In the genomic region with DNA sequence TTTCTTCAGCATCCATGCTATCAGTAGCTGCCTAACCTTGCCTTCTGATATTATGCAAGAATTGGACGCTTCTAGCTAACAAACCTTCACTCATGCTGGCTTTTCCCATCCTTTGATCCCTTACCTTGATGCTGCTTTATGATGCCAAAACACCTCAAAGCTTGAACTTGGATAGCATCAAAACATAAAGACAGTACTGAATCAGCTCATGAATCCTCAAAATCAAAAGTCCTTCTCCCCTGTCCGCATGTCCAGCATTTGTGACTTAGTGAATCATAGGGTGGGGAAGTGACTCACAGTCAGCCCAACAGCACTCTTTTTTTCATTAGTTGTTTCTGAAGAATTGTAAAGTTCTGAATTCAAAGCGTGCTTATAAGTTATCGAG, we compare ENCODE assay signal across 11 cellular contexts.
A peak's percentile ranks its signal among the peaks of the same experiment; 100 is the strongest.
DNase-seq lines count a peak whose midpoint lies in the region; ATAC-seq and TF ChIP-seq lines count a peak whose summit lies in the region.
"Had no signal": no experiment of that assay in that cellular context is flagged by ENCODE, and none has a peak within 500 bp of the region (broad histone marks: within the 10 kb centered on the region; RNA-seq: fewer than 3 reads in every experiment).

No MANE protein-coding gene starts in this region.

- H3K4me1 Mint-ChIP-seq in CD4-positive, alpha-beta T cell (ENCODE audit: low read depth) = no peaks in the 10 kb centered on the region
- H3K4me1 Mint-ChIP-seq: nephron had no signal

- no peak overlapping the region for H3K4me3 ChIP-seq in AG10803 (ENCODE audit: low read length)
- peak overlapping the region; percentile 35; the same call in 1 of the 2 replicates for H3K4me3 ChIP-seq in IMR-90 (ENCODE audit: insufficient read depth, low read depth, low read length)

- no peaks in the 10 kb centered on the region for H4K20me1 ChIP-seq in IMR-90 (ENCODE audit: insufficient read depth, low read length)

- peak overlapping the region; percentile 35 for H2AK9ac ChIP-seq in IMR-90 (replicated peaks; ENCODE audit: low read depth, low read length, poor library complexity)

- POLR2A ChIA-PET in IMR-90 (lab: Charles Lee; ENCODE audit: unreplicated experiment) = no interaction called here
- POLR2A ChIA-PET in CD4-positive, alpha-beta T cell (lab: Charles Lee) = no interaction called here

- H2AFZ ChIP-seq in IMR-90 (replicated peaks; ENCODE audit: low read length, poor library complexity) = peak overlapping the region; percentile 71

- H2AK5ac ChIP-seq in IMR-90 (ENCODE audit: low read depth, low read length) = peak overlapping the region; percentile 87; the same call in 1 of the 2 replicates

- H3K14ac ChIP-seq in IMR-90 (replicated peaks; ENCODE audit: low read depth, low read length) = peak overlapping the region; percentile 95

- H3K9me3 Mint-ChIP-seq in CD4-positive, alpha-beta T cell = no peaks in the 10 kb centered on the region
- H3K9me3 Mint-ChIP-seq: nephron had no signal

- H3K56ac ChIP-seq in IMR-90 (ENCODE audit: extremely low read depth, insufficient read depth, low read length) = peak overlapping the region; percentile 95

- H4K8ac ChIP-seq in IMR-90 (ENCODE audit: low read depth in 2 of 2, low read length in 2 of 2) = peak overlapping the region; percentile 86 to 98

- no peaks in the 10 kb centered on the region for H3K36me3 ChIP-seq in IMR-90 (ENCODE audit: control insufficient read depth, insufficient read depth, low read length)

- H3K36me3 Mint-ChIP-seq in CD4-positive, alpha-beta T cell (ENCODE audit: low read depth) = no peaks in the 10 kb centered on the region

- H2BK5ac ChIP-seq in IMR-90 (ENCODE audit: low read depth, low read length, poor library complexity, severe bottlenecking) = peak overlapping the region; percentile 99

- no peaks in the 10 kb centered on the region for H3K9me3 ChIP-seq in IMR-90 (ENCODE audit: control insufficient read depth, insufficient read depth, low read length)
- H3K9me3 ChIP-seq in CD4-positive, alpha-beta T cell (ENCODE audit: control insufficient read depth, low read length) = no peaks in the 10 kb centered on the region

- H2BK20ac ChIP-seq in IMR-90 (ENCODE audit: low read depth, low read length) = peak overlapping the region; percentile 100

- DNase-seq in AG10803 (ENCODE audit: low read depth) = peak; percentile 64
- peak; percentile 86 for DNase-seq in IMR-90
- DNase-seq in astrocyte of the hippocampus (ENCODE audit: low read depth, low spot score) = peak; percentile 73
- peak; percentile 78 for DNase-seq in kidney tubule cell (ENCODE audit: low spot score)
- DNase-seq in NCI-H1694 treated with DMSO at 0.1 percent for 48 hours (lab: John Stamatoyannopoulos, UW) = no peak
- DNase-seq in CD4-positive, alpha-beta T cell = no peak
- DNase-seq in DMS 273 treated with DMSO at 0.1 percent for 48 hours (lab: John Stamatoyannopoulos, UW) = no peak
- DNase-seq in NCI-H1092 (lab: John Stamatoyannopoulos, UW) = no peak
- DNase-seq: activated gamma-delta T cell treated with Interleukin-2 at 50 U/mL for 16 hours, MM.1S had no signal

- in situ Hi-C loops in IMR-90 (cut with MboI; ENCODE audit: low sequenced_read_pairs) = no loop called here

- intact Hi-C loops in IMR-90 (cut with micrococcal nuclease) = no loop called here
- intact Hi-C loops in CD4-positive, alpha-beta T cell (cut with DNase I, micrococcal nuclease) = no loop called here

- CTCF ChIA-PET in IMR-90 (lab: Yijun Ruan, JAX) = no interaction called here
- CTCF ChIA-PET in CD4-positive, alpha-beta T cell (lab: Charles Lee) = no interaction called here

- H3K79me1 ChIP-seq in IMR-90 (ENCODE audit: low read depth in 1 of 2, low read length in 2 of 2) = peaks cover 0 to 20% of the 10 kb centered on the region in 2 experiments; a peak in 1 of 4 replicates

- no peak for TF ChIP-seq CTCF in AG10803 (conservative IDR thresholded peaks at IDR 0.05; ENCODE audit: low read length)
- TF ChIP-seq CTCF in IMR-90 (conservative IDR thresholded peaks at IDR 0.05; ENCODE audit: low read depth, low read length) = no peak
- TF ChIP-seq CTCF in CD4-positive, alpha-beta T cell (IDR thresholded peaks at IDR 0.05) = no peak

- dilution Hi-C loops in IMR-90 (cut with HindIII; ENCODE audit: low sequenced_read_pairs, unreplicated experiment) = no loop called here

- peak overlapping the region; percentile 99 for H2BK15ac ChIP-seq in IMR-90 (ENCODE audit: low read depth, low read length)

- TF ChIP-seq POLR2A in IMR-90 (IDR thresholded peaks at IDR 0.05; ENCODE audit: low read depth, low read length) = no peak

- no TSS peak for BruUV-seq in IMR-90 (replicated peaks; lab: Mats Ljungman, UMichigan)

- H3K27ac Mint-ChIP-seq in CD4-positive, alpha-beta T cell = no peak overlapping the region
- H3K27ac Mint-ChIP-seq: nephron had no signal

- no peak overlapping the region for H3K4me3 Mint-ChIP-seq in CD4-positive, alpha-beta T cell
- H3K4me3 Mint-ChIP-seq: nephron had no signal

- H4K91ac ChIP-seq in IMR-90 (ENCODE audit: insufficient read depth, low read depth, low read length) = peak overlapping the region; percentile 98

- H3K18ac ChIP-seq in IMR-90 (ENCODE audit: low read depth, low read length) = peak overlapping the region; percentile 93; the same call in 1 of the 2 replicates

- H3K27ac ChIP-seq in IMR-90 (ENCODE audit: insufficient read depth, low read length) = peak overlapping the region; percentile 96
- no peak overlapping the region for H3K27ac ChIP-seq in CD4-positive, alpha-beta T cell (ENCODE audit: low read depth, low read length)

- H3K4me1 ChIP-seq in IMR-90 (ENCODE audit: control insufficient read depth, insufficient read depth, low read length) = peaks cover 16% of the 10 kb centered on the region

- peak; percentile 75 for ATAC-seq in IMR-90 (ENCODE audit: low read depth)
- no peak for ATAC-seq in CD4-positive, alpha-beta T cell (ENCODE audit: poor library complexity)

- H3K27me3 ChIP-seq in IMR-90 (ENCODE audit: control insufficient read depth, insufficient read depth, low read length) = no peaks in the 10 kb centered on the region
- H3K27me3 ChIP-seq in CD4-positive, alpha-beta T cell (ENCODE audit: control insufficient read depth, insufficient read depth, low read length) = no peaks in the 10 kb centered on the region

- H2BK120ac ChIP-seq in IMR-90 (ENCODE audit: low read depth, low read length) = peak overlapping the region; percentile 100

- H3K9ac ChIP-seq in IMR-90 (ENCODE audit: low read depth, low read length) = peak overlapping the region; percentile 73; the same call in 1 of the 2 replicates

- WGBS in IMR-90 (ENCODE audit: extremely low coverage in 2 of 2, insufficient read length in 1 of 2), 2 experiments = 0% methylated on average over 1 of the region's 4 CpGs; no CpG with 5 or more reads in 1 of the 2 experiments

- H4K5ac ChIP-seq in IMR-90 (ENCODE audit: low read depth, low read length) = peak overlapping the region; percentile 71; the same call in 1 of the 2 replicates

- peak overlapping the region; percentile 98 for H3K4ac ChIP-seq in IMR-90 (ENCODE audit: low read depth, low read length)

- TF ChIP-seq RAD21 in IMR-90 (IDR thresholded peaks at IDR 0.05; ENCODE audit: low read length) = no peak

- peaks cover 4% of the 10 kb centered on the region for H3K9me1 ChIP-seq in IMR-90 (ENCODE audit: insufficient read depth, low read length)

- H3K27me3 Mint-ChIP-seq in CD4-positive, alpha-beta T cell = peaks cover 5% of the 10 kb centered on the region

- peak overlapping the region; percentile 89 for H3K4me2 ChIP-seq in IMR-90 (ENCODE audit: low read depth, low read length)

- H3K23ac ChIP-seq in IMR-90 (ENCODE audit: low read depth, low read length) = peak overlapping the region; percentile 99

TF ChIP-seq in IMR-90, 13 proteins besides CTCF, POLR2A, EP300 and RAD21:
- TF ChIP-seq, protein P1, sequence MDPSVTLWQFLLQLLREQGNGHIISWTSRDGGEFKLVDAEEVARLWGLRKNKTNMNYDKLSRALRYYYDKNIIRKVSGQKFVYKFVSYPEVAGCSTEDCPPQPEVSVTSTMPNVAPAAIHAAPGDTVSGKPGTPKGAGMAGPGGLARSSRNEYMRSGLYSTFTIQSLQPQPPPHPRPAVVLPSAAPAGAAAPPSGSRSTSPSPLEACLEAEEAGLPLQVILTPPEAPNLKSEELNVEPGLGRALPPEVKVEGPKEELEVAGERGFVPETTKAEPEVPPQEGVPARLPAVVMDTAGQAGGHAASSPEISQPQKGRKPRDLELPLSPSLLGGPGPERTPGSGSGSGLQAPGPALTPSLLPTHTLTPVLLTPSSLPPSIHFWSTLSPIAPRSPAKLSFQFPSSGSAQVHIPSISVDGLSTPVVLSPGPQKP (IDR thresholded peaks at IDR 0.05; ENCODE audit: borderline replicate concordance, low read depth, low read length) = no peak
- TF ChIP-seq CEBPB (IDR thresholded peaks at IDR 0.05; ENCODE audit: low read depth, low read length) (peak; percentile 82), MXI1 (IDR thresholded peaks at IDR 0.05; ENCODE audit: borderline replicate concordance, low read depth, low read length) (no peak), MAFK (IDR thresholded peaks at IDR 0.05; ENCODE audit: low read depth, low read length) (no peak), FOS (IDR thresholded peaks at IDR 0.05; ENCODE audit: low read depth, low read length) (peak; percentile 90), BHLHE40 (IDR thresholded peaks at IDR 0.05; ENCODE audit: low read depth, low read length) (peak; percentile 23; the same call in 1 of the 2 replicates), RCOR1 (IDR thresholded peaks at IDR 0.05; ENCODE audit: insufficient replicate concordance, low read length) (no peak), MAZ (IDR thresholded peaks at IDR 0.05; ENCODE audit: borderline replicate concordance, low read depth, low read length) (no peak), NFE2L2 (IDR thresholded peaks at IDR 0.05; ENCODE audit: low read depth, low read length) (no peak), CHD1 (IDR thresholded peaks at IDR 0.05; ENCODE audit: low read depth, low read length) (no peak), RFX5 (IDR thresholded peaks at IDR 0.05; ENCODE audit: low read depth, low read length) (no peak)

Comparison
In these comparisons a context has a peak if more than half of its experiments do, and no peak if none do; other contexts are left out.
1. DNase-seq: peak in AG10803 (single experiment), IMR-90 (single experiment), astrocyte of the hippocampus (single experiment) and kidney tubule cell (single experiment); none in NCI-H1694 treated with DMSO at 0.1 percent for 48 hours (single experiment), CD4-positive, alpha-beta T cell (0 of 10), DMS 273 treated with DMSO at 0.1 percent for 48 hours (single experiment) and NCI-H1092 (single experiment).